ENCODE assay signal across 1 cellular context in genomic region chr3:27905625-27906024, GRCh38.
TF ChIP-seq lines count a peak whose summit lies in the region.

No MANE protein-coding gene starts in this region.

TF ChIP-seq in GM12878, 131 proteins besides CTCF, POLR2A, EP300 and RAD21:
- TF ChIP-seq ZNF687 (IDR thresholded peaks at IDR 0.05) (no peak), IKZF2 (IDR thresholded peaks at IDR 0.05) (peak; percentile 28 to 32; a peak in 2 of 4 replicates), IKZF1 (conservative IDR thresholded peaks at IDR 0.05) (0 out of 2 replicates have a peak, but pooled peaks have one; percentile 11), RAD51 (IDR thresholded peaks at IDR 0.05) (no peak), SP1 (IDR thresholded peaks at IDR 0.05; ENCODE audit: low read depth, low read length) (no peak), ASH2L (IDR thresholded peaks at IDR 0.05; ENCODE audit: borderline replicate concordance, low read depth) (no peak), DPF2 (IDR thresholded peaks at IDR 0.05) (no peak), ESRRA (IDR thresholded peaks at IDR 0.05; ENCODE audit: low read length) (no peak), MEF2A (IDR thresholded peaks at IDR 0.05; ENCODE audit: insufficient read depth, low read depth, low read length) (no peak), POLR2AphosphoS5 (IDR thresholded peaks at IDR 0.05; ENCODE audit: low read length) (no peak), MTA2 (IDR thresholded peaks at IDR 0.05; ENCODE audit: low read depth) (peak; percentile 34; the same call in 1 of the 2 replicates)
